In the genomic region with DNA sequence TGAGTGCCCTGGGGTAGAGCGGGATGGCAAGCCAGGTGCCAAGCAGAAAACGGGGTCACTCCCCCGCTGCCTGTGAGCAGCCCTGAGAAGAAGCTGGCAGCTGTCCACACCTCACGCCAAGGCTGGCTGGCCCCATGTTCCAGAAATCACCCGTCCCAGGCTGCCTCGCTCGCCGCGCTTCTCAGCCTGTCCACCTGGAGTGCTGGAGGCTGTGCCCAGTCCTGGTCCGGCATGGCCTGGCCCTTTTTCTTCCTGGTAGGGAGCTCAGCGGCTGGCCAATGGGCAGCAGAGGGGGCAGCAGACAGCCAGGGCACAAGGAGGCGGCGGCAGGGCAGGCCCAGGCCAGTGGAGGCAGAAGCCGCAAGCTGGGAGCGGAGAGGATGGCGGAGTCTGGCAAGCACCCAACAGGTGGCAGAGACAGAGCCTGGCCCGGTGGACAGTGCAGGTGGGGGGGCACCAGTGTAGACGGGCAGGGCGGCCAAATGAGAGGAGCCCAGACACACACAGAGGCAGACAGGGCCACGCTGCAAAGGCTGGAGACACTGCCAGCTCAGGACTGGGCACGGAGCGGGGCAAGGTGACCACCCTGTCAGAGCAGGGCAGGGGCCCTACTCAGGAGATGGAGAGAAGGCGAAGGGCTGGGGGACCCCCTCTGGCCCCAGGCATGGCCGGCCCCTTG, we compare ENCODE assay signal across 1 cellular context.
TF ChIP-seq lines count a peak whose summit lies in the region.

No MANE protein-coding gene starts in this region.

TF ChIP-seq in WTC11, 78 proteins besides CTCF, POLR2A, EP300 and RAD21 (continued from another document):
- TF ChIP-seq, protein P1, sequence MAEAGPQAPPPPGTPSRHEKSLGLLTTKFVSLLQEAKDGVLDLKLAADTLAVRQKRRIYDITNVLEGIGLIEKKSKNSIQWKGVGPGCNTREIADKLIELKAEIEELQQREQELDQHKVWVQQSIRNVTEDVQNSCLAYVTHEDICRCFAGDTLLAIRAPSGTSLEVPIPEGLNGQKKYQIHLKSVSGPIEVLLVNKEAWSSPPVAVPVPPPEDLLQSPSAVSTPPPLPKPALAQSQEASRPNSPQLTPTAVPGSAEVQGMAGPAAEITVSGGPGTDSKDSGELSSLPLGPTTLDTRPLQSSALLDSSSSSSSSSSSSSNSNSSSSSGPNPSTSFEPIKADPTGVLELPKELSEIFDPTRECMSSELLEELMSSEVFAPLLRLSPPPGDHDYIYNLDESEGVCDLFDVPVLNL (CRISPR knock-in tag; IDR thresholded peaks at IDR 0.05; ENCODE audit: borderline replicate concordance, low read depth) = no peak
- TF ChIP-seq SMAD3 (CRISPR knock-in tag; IDR thresholded peaks at IDR 0.05; ENCODE audit: borderline replicate concordance) (no peak), TEAD1 (CRISPR knock-in tag; IDR thresholded peaks at IDR 0.05) (no peak), ZNF396 (CRISPR knock-in tag; IDR thresholded peaks at IDR 0.05; ENCODE audit: borderline replicate concordance) (no peak), ZNF425 (CRISPR knock-in tag; conservative IDR thresholded peaks at IDR 0.05) (no peak), MYBL2 (CRISPR knock-in tag; IDR thresholded peaks at IDR 0.05) (no peak)
TF ChIP-seq in WTC11: peak in this region for 0.
